Comparison of ENCODE assay signal across 23 cellular contexts in genomic region chr17:32269377-32269776, GRCh38. TPM values are rescaled to one million over a fixed set of nuclear protein-coding genes. Genes with fewer than 3 reads are reported as not detected.
DNase-seq lines count a peak whose midpoint lies in the region; ATAC-seq, FAIRE-seq and TF ChIP-seq lines count a peak whose summit lies in the region.
"Had no signal": no experiment of that assay in that cellular context is flagged by ENCODE, and none has a peak within 500 bp of the region (broad histone marks: within the 10 kb centered on the region; RNA-seq: fewer than 3 reads in every experiment).

No MANE protein-coding gene starts in this region.

- H3K4me1 Mint-ChIP-seq in naive thymus-derived CD8-positive, alpha-beta T cell, result peaks cover 13 to 22% (median 16%) of the 10 kb centered on the region in 4 donors

- no peak overlapping the region for H3K23ac ChIP-seq in H1 (ENCODE audit: insufficient read length)

- no peak for TF ChIP-seq EP300 in H1 (IDR thresholded peaks at IDR 0.05; ENCODE audit: borderline replicate concordance in 1 of 2, low read depth in 2 of 2, low read length in 2 of 2)

- no peak for FAIRE-seq in H1 (lab: Jason Lieb, UNC)
- FAIRE-seq: GM12891, TTC549 had no signal

- no peak overlapping the region for H3K27ac Mint-ChIP-seq in naive thymus-derived CD8-positive, alpha-beta T cell
- H3K27ac Mint-ChIP-seq: activated naive CD4-positive, alpha-beta T cell treated with anti-CD3 and anti-CD28 coated beads, Interleukin-2, amount 50 U/mL, for 72 hours; effector memory CD8-positive, alpha-beta T cell had no signal

- H3K79me2 ChIP-seq in H1 (ENCODE audit: control insufficient read depth in 1 of 2, insufficient read depth in 2 of 2, low read length in 2 of 2), result peaks cover 0 to 16% of the 10 kb centered on the region in 2 experiments; a peak in 1 of 4 replicates

- no peak overlapping the region for H4K91ac ChIP-seq in H1 (replicated peaks; ENCODE audit: insufficient read length, low read length)

- no peak for TF ChIP-seq POLR2A in H1 (IDR thresholded peaks at IDR 0.05; ENCODE audit: control extremely low read depth in 1 of 2, low read depth in 2 of 2, low read length in 2 of 2)

- no peak overlapping the region for H4K8ac ChIP-seq in H1 (ENCODE audit: extremely low read depth, insufficient read depth, low read length)

- no peak for ATAC-seq in SK-N-SH treated with all-trans-retinoic acid at 6 μM for 48 hours
- ATAC-seq in foreskin keratinocyte, result no peak
- no peak for ATAC-seq in naive thymus-derived CD8-positive, alpha-beta T cell
- ATAC-seq: activated naive CD4-positive, alpha-beta T cell treated with anti-CD3 and anti-CD28 coated beads, Interleukin-2, amount 50 U/mL, for 72 hours; effector memory CD8-positive, alpha-beta T cell had no signal

- H2BK120ac ChIP-seq in H1 (replicated peaks; ENCODE audit: low read depth, low read length), result no peak overlapping the region

- H3K36me3 Mint-ChIP-seq in naive thymus-derived CD8-positive, alpha-beta T cell, result peaks cover 0 to 9% (median 0%) of the 10 kb centered on the region in 3 donors
- H3K36me3 Mint-ChIP-seq: activated naive CD4-positive, alpha-beta T cell treated with anti-CD3 and anti-CD28 coated beads, Interleukin-2, amount 50 U/mL, for 72 hours had no signal

- no peak overlapping the region for H2AK5ac ChIP-seq in H1 (ENCODE audit: low read depth, low read length)

- H2BK12ac ChIP-seq in H1 (ENCODE audit: low read depth, low read length), result no peak overlapping the region

- no peak overlapping the region for H2AFZ ChIP-seq in H1 (ENCODE audit: low read length)

- H2BK20ac ChIP-seq in H1 (ENCODE audit: low read length), result no peak overlapping the region; the same call in 1 of the 2 replicates

- H3K4me3 Mint-ChIP-seq in naive thymus-derived CD8-positive, alpha-beta T cell, result peak overlapping the region in 1 of 10 donors; percentile 1
- H3K4me3 Mint-ChIP-seq: effector memory CD8-positive, alpha-beta T cell had no signal

- no peak for TF ChIP-seq RAD21 in H1 (IDR thresholded peaks at IDR 0.05 in 1 of 2, conservative IDR thresholded peaks at IDR 0.05 in 1 of 2; ENCODE audit: low read depth in 2 of 2, low read length in 2 of 2)

- H3K56ac ChIP-seq in H1 (replicated peaks; ENCODE audit: insufficient read length, low read depth, low read length), result no peak overlapping the region

- H4K5ac ChIP-seq in H1 (ENCODE audit: insufficient read length, low read depth, low read length), result no peak overlapping the region

- no peak overlapping the region for H3K4ac ChIP-seq in H1 (replicated peaks; ENCODE audit: insufficient read length, low read depth, low read length)

- 0 out of 2 replicates have a peak overlapping the region, but pooled peaks have one; percentile 0 for H2BK5ac ChIP-seq in H1 (ENCODE audit: low read depth, low read length)

- no peak overlapping the region for H3K18ac ChIP-seq in H1 (ENCODE audit: extremely low read depth, low read length)

- H3K27me3 Mint-ChIP-seq in naive thymus-derived CD8-positive, alpha-beta T cell, result peaks cover 24 to 72% (median 64%) of the 10 kb centered on the region in 5 donors

- DNase-seq in D341Med (ENCODE audit: low spot score), result peak; percentile 63
- DNase-seq in NCI-H1694 treated with DMSO at 0.1 percent for 48 hours (lab: John Stamatoyannopoulos, UW), result peak; percentile 73
- no peak for DNase-seq in H1 (ENCODE audit: low read depth in 1 of 2, low spot score in 2 of 2)
- DNase-seq in midbrain (lab: John Stamatoyannopoulos, UW), result peak; percentile 22
- no peak for DNase-seq in foreskin keratinocyte
- DNase-seq in NCI-H2227 (lab: John Stamatoyannopoulos, UW; ENCODE audit: unreplicated experiment), result no peak
- DNase-seq in naive thymus-derived CD8-positive, alpha-beta T cell, result no peak
- DNase-seq: ACHN; activated CD8-positive, alpha-beta memory T cell treated with anti-CD3 and anti-CD28 coated beads for 24 hours; DMS53; effector memory CD8-positive, alpha-beta T cell; KG1; NCI-H1048; NCI-H2081; NCI-H510A treated with DMSO at 0.1 percent for 48 hours; stimulated activated CD8-positive, alpha-beta memory T cell treated with anti-CD3 and anti-CD28 coated beads, Interleukin-4, amount 100 ng/mL, for 48 hours had no signal

- WGBS in H1 (ENCODE audit: extremely low coverage in 1 of 2, insufficient coverage in 1 of 2, insufficient read length in 1 of 2, insufficient replicate concordance in 2 of 2, low coverage in 1 of 2, low lambda C conversion rate in 2 of 2, missing lambda C conversion rate in 1 of 2), 2 experiments, result 84% methylated on average over 11 of the region's 11 CpGs; no CpG with 5 or more reads in 1 of the 2 experiments

- H3K9me3 ChIP-seq in H1 (ENCODE audit: insufficient read depth in 2 of 2, low read depth in 1 of 2, low read length in 1 of 2), result no peaks in the 10 kb centered on the region

- H3K36me3 ChIP-seq in H1 (ENCODE audit: control insufficient read depth in 2 of 4, insufficient read depth in 4 of 4, low read length in 3 of 4), result no peaks in the 10 kb centered on the region

- peaks cover 0 to 27% (median 24%) of the 10 kb centered on the region in 4 experiments; a peak in 5 of 7 replicates for H3K27me3 ChIP-seq in H1 (replicated peaks in 1 of 4; ENCODE audit: control insufficient read depth in 3 of 4, extremely low read depth in 1 of 4, insufficient read depth in 3 of 4, low read length in 3 of 4)
- H3K27me3 ChIP-seq in foreskin keratinocyte, result peaks cover 80% of the 10 kb centered on the region

- peaks cover 17% of the 10 kb centered on the region; the same call in 1 of the 2 replicates for H3K23me2 ChIP-seq in H1 (ENCODE audit: low read depth, low read length)

- no peaks in the 10 kb centered on the region for H3K9me3 Mint-ChIP-seq in naive thymus-derived CD8-positive, alpha-beta T cell
- H3K9me3 Mint-ChIP-seq: activated naive CD4-positive, alpha-beta T cell treated with anti-CD3 and anti-CD28 coated beads, Interleukin-2, amount 50 U/mL, for 72 hours; effector memory CD8-positive, alpha-beta T cell had no signal

- TF ChIP-seq CTCF in H1 (IDR thresholded peaks at IDR 0.05; ENCODE audit: control extremely low read depth in 1 of 3, insufficient read depth in 1 of 3, low read depth in 1 of 3, low read length in 3 of 3) (no peak), foreskin keratinocyte (conservative IDR thresholded peaks at IDR 0.05) (no peak)

- no peak overlapping the region for H3K27ac ChIP-seq in H1 (ENCODE audit: low read depth, low read length)
- H3K27ac ChIP-seq in foreskin keratinocyte, result no peak overlapping the region
- H3K27ac ChIP-seq: C4-2B had no signal

- peaks cover 13% of the 10 kb centered on the region for H3K79me1 ChIP-seq in H1 (ENCODE audit: low read depth, low read length)

- H3K4me3 ChIP-seq in H1 (ENCODE audit: extremely low read depth in 1 of 4, insufficient read depth in 2 of 4, low read depth in 3 of 4, low read length in 4 of 4), result no peak overlapping the region

- H2BK15ac ChIP-seq in H1 (ENCODE audit: low read length), result no peak overlapping the region

- POLR2A ChIA-PET in H1 (lab: Charles Lee; ENCODE audit: partially characterized antibody), result no interaction called here
- POLR2A ChIA-PET in naive thymus-derived CD8-positive, alpha-beta T cell (lab: Charles Lee), result no interaction called here

- H4K20me1 ChIP-seq in H1 (replicated peaks in 1 of 2; ENCODE audit: control insufficient read depth in 1 of 2, insufficient read depth in 2 of 2, low read length in 2 of 2), result peaks cover 0 to 1% of the 10 kb centered on the region in 2 experiments

- H3K4me1 ChIP-seq in H1 (replicated peaks in 1 of 4; ENCODE audit: control insufficient read depth in 3 of 4, insufficient read depth in 4 of 4, low read length in 3 of 4) (peaks cover 2 to 22% (median 15%) of the 10 kb centered on the region in 4 experiments), foreskin keratinocyte (no peaks in the 10 kb centered on the region)

- no peak overlapping the region for H3K4me2 ChIP-seq in H1 (ENCODE audit: insufficient read depth in 1 of 2, low read depth in 2 of 2, low read length in 2 of 2)

- no peak overlapping the region for H3K14ac ChIP-seq in H1 (ENCODE audit: insufficient read length)

- no peak overlapping the region for H3K9ac ChIP-seq in H1 (replicated peaks in 1 of 4; ENCODE audit: extremely low read depth in 1 of 4, low read depth in 3 of 4, low read length in 3 of 4)

- CTCF ChIA-PET in H1 (lab: Charles Lee; ENCODE audit: partially characterized antibody), result interaction anchor here (1.2 kb wide), 1 partner anchor 16 kb away, joined by 7 read pairs; no protein-coding TSS in a partner anchor

TF ChIP-seq in H1, 55 proteins besides CTCF, POLR2A, EP300 and RAD21 (continues in another document):
- TF ChIP-seq RNF2 (IDR thresholded peaks at IDR 0.05; ENCODE audit: borderline replicate concordance, low read depth, low read length, missing control alignments, poor library complexity, severe bottlenecking), result no peak
- no peak for TF ChIP-seq TAF7 (optimal IDR thresholded peaks at IDR 0.05; ENCODE audit: borderline replicate concordance, low read depth, low read length)
- TF ChIP-seq KDM5A (IDR thresholded peaks at IDR 0.05; ENCODE audit: low read length), result no peak
- TF ChIP-seq HDAC2 (IDR thresholded peaks at IDR 0.05; ENCODE audit: borderline replicate concordance in 1 of 2, low read depth in 2 of 2, low read length in 2 of 2), result no peak

TF ChIP-seq in SK-N-SH treated with all-trans-retinoic acid at 6 μM for 48 hours, 23 proteins besides CTCF, POLR2A, EP300 and RAD21:
- TF ChIP-seq SNAI2 (CRISPR knock-in tag; IDR thresholded peaks at IDR 0.05), result no peak
TF ChIP-seq in SK-N-SH treated with all-trans-retinoic acid at 6 μM for 48 hours: peak in this region for 0.

RNA-seq across cellular contexts. Expression of gene RHBDL3, which starts 3.7 kb away (rescaled TPM):
- 11.8 and 12.2 TPM in 2 replicates for total RNA-seq in H1 (2021; fragmentation: NEBNext Ultra II Directional; extraction: Animal tissue kit (Norgen Biotek cat#: 25700))
- 9.6 and 15.9 TPM in 2 replicates for polyA plus RNA-seq in H1 (2011; rRNA removed)
- polyA plus RNA-seq in H1 (2011; cell fraction: cytosol; rRNA removed), result 12.9 TPM
- 19.8 TPM for polyA plus RNA-seq in H1 (2011; cell fraction: nucleus; rRNA removed)
- 10.2 to 14.8 TPM (median 13.4 TPM) in 4 replicates for polyA plus RNA-seq in H1 (2012, experiment 1 of 2)
- 8.6 TPM for polyA plus RNA-seq in H1 (2012, experiment 2 of 2)
- polyA plus RNA-seq in H1 (2013, experiment 1 of 2), result 2.7 TPM
- 2.7 TPM for polyA plus RNA-seq in H1 (2013, experiment 2 of 2)
- 15.4 and 19.0 TPM in 2 replicates for polyA minus RNA-seq in H1 (2011; rRNA and poly(A)+ RNA removed)
- 8.8 TPM for polyA minus RNA-seq in H1 (2011; cell fraction: cytosol; rRNA and poly(A)+ RNA removed)
- 12.4 TPM for polyA minus RNA-seq in H1 (2011; cell fraction: nucleus; rRNA and poly(A)+ RNA removed)
- total RNA-seq in foreskin keratinocyte, result 0.03 TPM in 1 of 2 replicates, not detected in the other
- polyA plus RNA-seq in foreskin keratinocyte, result 0.02 TPM in 1 of 2 replicates, not detected in the other
- not detected for total RNA-seq in naive thymus-derived CD8-positive, alpha-beta T cell
- polyA plus RNA-seq in naive thymus-derived CD8-positive, alpha-beta T cell, result not detected
- total RNA-seq: glomerular endothelial cell, renal cortical epithelial cell had no signal

Comparison
In these comparisons a context has a peak if more than half of its experiments do, and no peak if none do; other contexts are left out.
1. DNase-seq: peak in D341Med (single experiment), NCI-H1694 treated with DMSO at 0.1 percent for 48 hours (single experiment) and midbrain (single experiment); none in H1 (0 of 2), foreskin keratinocyte (0 of 2), NCI-H2227 (single experiment) and naive thymus-derived CD8-positive, alpha-beta T cell (0 of 10).
2. RNA of gene RHBDL3, which starts 3.7 kb away (total RNA-seq): 11.8 to 12.2 TPM in H1; not detected in naive thymus-derived CD8-positive, alpha-beta T cell and 0.03 TPM in foreskin keratinocyte; every median in the first group is over 10 times any median in the second.